Comparison of ENCODE assay signal across 24 cellular contexts in genomic region chr9:84811072-84811725, GRCh38.
A peak's percentile ranks its signal among the peaks of the same experiment; 100 is the strongest.
DNase-seq lines count a peak whose midpoint lies in the region; ATAC-seq and TF ChIP-seq lines count a peak whose summit lies in the region.
"Had no signal": no experiment of that assay in that cellular context is flagged by ENCODE, and none has a peak within 500 bp of the region (broad histone marks: within the 10 kb centered on the region; RNA-seq: fewer than 3 reads in every experiment).

No MANE protein-coding gene starts in this region.

- no peak for TF ChIP-seq POLR2A in spleen (IDR thresholded peaks at IDR 0.05)

- H3K27me3 Mint-ChIP-seq in endodermal cell (ENCODE audit: insufficient read depth) = peaks cover under 1% of the 10 kb centered on the region
- H3K27me3 Mint-ChIP-seq in neural progenitor cell (ENCODE audit: insufficient read depth, low read depth) = peaks cover 3% of the 10 kb centered on the region

- no peak overlapping the region for H2AFZ ChIP-seq in neural progenitor cell (replicated peaks)

- no peaks in the 10 kb centered on the region for H3K79me2 ChIP-seq in neural progenitor cell (ENCODE audit: low read depth)

- H3K36me3 Mint-ChIP-seq in endodermal cell (ENCODE audit: low read depth) = no peaks in the 10 kb centered on the region
- H3K36me3 Mint-ChIP-seq in neural progenitor cell = no peaks in the 10 kb centered on the region
- H3K36me3 Mint-ChIP-seq: CD8-positive, alpha-beta memory T cell had no signal

- DNase-seq in NCI-H748 (lab: John Stamatoyannopoulos, UW; ENCODE audit: unreplicated experiment) (peak; percentile 32), NCI-H748 treated with DMSO at 0.1 percent for 48 hours (lab: John Stamatoyannopoulos, UW) (no peak), NCI-H1417 treated with DMSO at 0.1 percent for 48 hours (lab: John Stamatoyannopoulos, UW) (peak; percentile 18), endodermal cell (no peak), neural progenitor cell (ENCODE audit: low spot score) (peak; percentile 46), spleen (no peak)
- DNase-seq: 8988T; CD8-positive, alpha-beta memory T cell; GDM1; HFFc6; IMR-90; NCI-H1092 treated with DMSO at 0.1 percent for 48 hours; NCI-H1694 treated with DMSO at 0.1 percent for 48 hours; NCI-H2081 treated with DMSO at 0.1 percent for 48 hours; NCI-H446; NCI-H526; OCI-M1; T-helper 1 cell had no signal

- ATAC-seq in HG02884 (IDR thresholded peaks at IDR 0.05; ENCODE audit: unreplicated experiment) = no peak
- ATAC-seq in HG02885 (IDR thresholded peaks at IDR 0.05; ENCODE audit: poor library complexity, unreplicated experiment) = no peak
- ATAC-seq: Right ventricle myocardium inferior had no signal

- H3K4me3 ChIP-seq in endodermal cell (ENCODE audit: low read length) (no peak overlapping the region), neural progenitor cell (no peak overlapping the region), spleen (no peak overlapping the region)
- H3K4me3 ChIP-seq: SJSA1 had no signal

- H3K4me1 ChIP-seq in endodermal cell (ENCODE audit: control insufficient read depth, insufficient read depth, low read length) (no peaks in the 10 kb centered on the region), neural progenitor cell (peaks cover 38% of the 10 kb centered on the region), spleen (no peaks in the 10 kb centered on the region)
- H3K4me1 ChIP-seq: SJSA1 had no signal

- H4K20me1 ChIP-seq in neural progenitor cell (ENCODE audit: low read depth) = no peaks in the 10 kb centered on the region

- H3K27ac Mint-ChIP-seq in endodermal cell = no peak overlapping the region
- peak overlapping the region; percentile 6 for H3K27ac Mint-ChIP-seq in neural progenitor cell
- H3K27ac Mint-ChIP-seq: CD8-positive, alpha-beta memory T cell; HFFc6 had no signal

- H3K9me3 Mint-ChIP-seq in endodermal cell = no peaks in the 10 kb centered on the region
- no peaks in the 10 kb centered on the region for H3K9me3 Mint-ChIP-seq in neural progenitor cell
- H3K9me3 Mint-ChIP-seq: CD8-positive, alpha-beta memory T cell had no signal

- H3K9ac ChIP-seq in endodermal cell (ENCODE audit: extremely low read depth, low read length, poor library complexity, severe bottlenecking) (no peak overlapping the region), neural progenitor cell (no peak overlapping the region)
- H3K9ac ChIP-seq: KMS-11 had no signal

- peak overlapping the region; percentile 56 for H3K4me2 ChIP-seq in neural progenitor cell
- H3K4me2 ChIP-seq: KMS-11 had no signal

- H3K27ac ChIP-seq in endodermal cell (ENCODE audit: low read depth, low read length) = peak overlapping the region; percentile 69
- no peak overlapping the region for H3K27ac ChIP-seq in neural progenitor cell
- no peak overlapping the region for H3K27ac ChIP-seq in spleen
- H3K27ac ChIP-seq: C4-2B, KMS-11, SJSA1 had no signal

- H3K4me1 Mint-ChIP-seq in endodermal cell (no peaks in the 10 kb centered on the region), neural progenitor cell (peaks cover 44% of the 10 kb centered on the region)
- H3K4me1 Mint-ChIP-seq: CD8-positive, alpha-beta memory T cell had no signal

- intact Hi-C loops in spleen (cut with DNase I; ENCODE audit: low total_unique reads) = no loop called here

- H3K27me3 ChIP-seq in endodermal cell (ENCODE audit: control insufficient read depth, insufficient read depth, low read length, poor library complexity, severe bottlenecking) (no peaks in the 10 kb centered on the region), neural progenitor cell (no peaks in the 10 kb centered on the region), spleen (replicated peaks in 1 of 7) (no peaks in the 10 kb centered on the region)
- H3K27me3 ChIP-seq: SJSA1 had no signal

- H3K9me3 ChIP-seq in endodermal cell (ENCODE audit: control insufficient read depth, low read length) = no peaks in the 10 kb centered on the region
- no peaks in the 10 kb centered on the region for H3K9me3 ChIP-seq in neural progenitor cell (ENCODE audit: low read depth)
- H3K9me3 ChIP-seq in spleen = no peaks in the 10 kb centered on the region
- H3K9me3 ChIP-seq: SJSA1 had no signal

- H3K36me3 ChIP-seq in endodermal cell (ENCODE audit: control insufficient read depth, insufficient read depth, low read length) = no peaks in the 10 kb centered on the region
- H3K36me3 ChIP-seq in neural progenitor cell = no peaks in the 10 kb centered on the region
- no peaks in the 10 kb centered on the region for H3K36me3 ChIP-seq in spleen
- H3K36me3 ChIP-seq: SJSA1 had no signal

- TF ChIP-seq CTCF in endodermal cell (conservative IDR thresholded peaks at IDR 0.05) (no peak), neural progenitor cell (IDR thresholded peaks at IDR 0.05) (no peak), spleen (IDR thresholded peaks at IDR 0.05 in 8 of 11, conservative IDR thresholded peaks at IDR 0.05 in 3 of 11) (no peak)

- H3K4me3 Mint-ChIP-seq in endodermal cell = no peak overlapping the region
- H3K4me3 Mint-ChIP-seq in neural progenitor cell = no peak overlapping the region
- H3K4me3 Mint-ChIP-seq: CD8-positive, alpha-beta memory T cell; HFFc6 had no signal

- WGBS in endodermal cell (ENCODE audit: insufficient coverage in 1 of 2, insufficient read length in 1 of 2), 2 experiments = 49 to 50% methylated on average over 1 to 4 of the region's 4 CpGs
- WGBS in spleen, 5 donors = 73 to 82% (median 79%) methylated on average over 4 of the region's 4 CpGs

- peaks cover 16% of the 10 kb centered on the region for H3F3A ChIP-seq in neural progenitor cell (ENCODE audit: low read depth)

Comparison
In these comparisons a context has a peak if more than half of its experiments do, and no peak if none do; other contexts are left out.
1. DNase-seq: peak in NCI-H748 (single experiment), NCI-H1417 treated with DMSO at 0.1 percent for 48 hours (single experiment) and neural progenitor cell (single experiment); none in NCI-H748 treated with DMSO at 0.1 percent for 48 hours (single experiment), endodermal cell (single experiment) and spleen (single experiment).